18 cellular contexts compared by ENCODE assay signal in the genomic region with DNA sequence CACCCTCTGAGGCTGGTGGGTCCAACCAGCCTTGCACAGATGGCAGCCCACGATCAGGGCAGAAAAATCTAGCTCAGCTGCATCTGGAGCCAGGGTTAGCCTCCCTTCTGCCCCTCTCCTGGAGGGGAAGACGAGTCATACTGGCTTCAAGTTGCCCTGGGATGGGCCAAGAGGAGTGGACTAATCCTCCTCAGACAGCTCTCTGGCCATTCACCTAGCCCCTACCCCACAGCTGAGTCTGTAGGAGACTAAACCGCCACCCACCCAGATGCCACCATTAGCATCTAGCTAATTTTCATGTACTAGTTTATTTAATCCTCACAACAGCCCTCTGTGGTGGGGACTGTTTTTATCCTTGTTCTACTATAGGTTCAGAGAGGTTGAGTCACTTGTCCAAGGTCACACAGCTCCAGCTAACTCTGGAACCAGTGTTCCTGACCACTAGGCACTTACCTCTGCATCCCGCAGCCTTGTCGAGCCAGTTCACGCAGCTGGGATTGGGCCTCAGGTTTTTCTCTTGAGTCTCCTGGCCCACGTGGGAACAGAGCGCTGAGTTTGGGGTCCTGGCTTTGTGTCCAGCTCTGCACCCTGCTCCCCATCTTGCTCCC. TPM values are rescaled to one million over a fixed set of nuclear protein-coding genes. Genes with fewer than 3 reads are reported as not detected.
DNase-seq lines count a peak whose midpoint lies in the region; ATAC-seq, FAIRE-seq and TF ChIP-seq lines count a peak whose summit lies in the region.
"Had no signal": no experiment of that assay in that cellular context is flagged by ENCODE, and none has a peak within 500 bp of the region (broad histone marks: within the 10 kb centered on the region; RNA-seq: fewer than 3 reads in every experiment).

No MANE protein-coding gene starts in this region.

- CTCF ChIA-PET in activated CD4-positive, alpha-beta memory T cell treated with anti-CD3 and anti-CD28 coated beads, Interleukin-2, amount 10 ng/mL, durations not matched to agents 7 days and 5 days (lab: Charles Lee), result interaction anchor here (0.8 to 1.7 kb wide), 4 partner anchors 10 to 32 kb away, joined by 3 to 5 read pairs (median 4); no protein-coding TSS in a partner anchor
- CTCF ChIA-PET in activated CD4-positive, alpha-beta memory T cell treated with anti-CD3 and anti-CD28 coated beads for 36 hours (lab: Charles Lee), result interaction anchor here (0.6 to 2.2 kb wide), 5 partner anchors 10 to 63 kb away, joined by 3 to 10 read pairs (median 3); no protein-coding TSS in a partner anchor
- CTCF ChIA-PET in GM12878 (lab: Yijun Ruan, JAX), result interaction anchor here (0.6 to 16.5 kb wide), 9 partner anchors 11 to 167 kb away, joined by 3 to 235 read pairs (median 3); no protein-coding TSS in a partner anchor

- FAIRE-seq in GM12878 (lab: Jason Lieb, UNC), result no peak
- FAIRE-seq: G401.6 had no signal

- H3K9ac ChIP-seq in GM12878 (ENCODE audit: control insufficient read depth, insufficient read depth, low read length) (peak overlapping the region; percentile 32), neuronal stem cell (ENCODE audit: low read depth, low read length, poor library complexity) (no peak overlapping the region)

- no peak for DNase-seq in activated CD4-positive, alpha-beta memory T cell treated with anti-CD3 and anti-CD28 coated beads, Interleukin-2, amount 10 ng/mL, durations not matched to agents 7 days and 5 days
- no peak for DNase-seq in activated CD4-positive, alpha-beta memory T cell treated with anti-CD3 and anti-CD28 coated beads for 36 hours
- DNase-seq in M059J (ENCODE audit: low read depth) (peak; percentile 68), GM12878 (ENCODE audit: low read depth, low spot score) (no peak), neuronal stem cell (ENCODE audit: low spot score) (no peak), osteoblast (ENCODE audit: insufficient read length, low spot score, missing footprints) (no peak), GF-D8 (lab: John Stamatoyannopoulos, UW) (no peak)
- DNase-seq: activated naive CD4-positive, alpha-beta T cell treated with Interleukin-2 at 50 U/mL for 16 hours; colonic mucosa; lower lobe of right lung; NCI-H1930; NCI-H510A treated with DMSO at 0.1 percent for 48 hours; OCI-M1; SW 1271 had no signal

- peak overlapping the region; percentile 56 for H2AK5ac ChIP-seq in neuronal stem cell (ENCODE audit: low read depth, low read length)

- SMC1A ChIA-PET in GM12878 (lab: Charles Lee; ENCODE audit: uncharacterized antibody, unreplicated experiment), result interaction anchor here (0.7 to 15.4 kb wide), 9 partner anchors 8 to 392 kb away, joined by 3 to 232 read pairs (median 5); a partner anchor contains a TSS

- H3K27me3 Mint-ChIP-seq in activated CD4-positive, alpha-beta memory T cell treated with anti-CD3 and anti-CD28 coated beads, Interleukin-2, amount 10 ng/mL, durations not matched to agents 7 days and 5 days, result peaks cover 2% of the 10 kb centered on the region
- no peaks in the 10 kb centered on the region for H3K27me3 Mint-ChIP-seq in activated CD4-positive, alpha-beta memory T cell treated with anti-CD3 and anti-CD28 coated beads for 36 hours

- no TSS peak for BruUV-seq in GM12878 (replicated peaks; lab: Mats Ljungman, UMichigan)

- H3K79me1 ChIP-seq in neuronal stem cell (ENCODE audit: low read depth, low read length), result no peaks in the 10 kb centered on the region

- H3K36me3 Mint-ChIP-seq in activated CD4-positive, alpha-beta memory T cell treated with anti-CD3 and anti-CD28 coated beads, Interleukin-2, amount 10 ng/mL, durations not matched to agents 7 days and 5 days (ENCODE audit: low read depth), result no peaks in the 10 kb centered on the region
- H3K36me3 Mint-ChIP-seq in activated CD4-positive, alpha-beta memory T cell treated with anti-CD3 and anti-CD28 coated beads for 36 hours, result no peaks in the 10 kb centered on the region
- H3K36me3 Mint-ChIP-seq: naive thymus-derived CD4-positive, alpha-beta T cell had no signal

- RAD21 ChIA-PET in GM12878 (lab: Charles Lee; ENCODE audit: unreplicated experiment), result interaction anchor here (1.3 to 2.5 kb wide), 10 partner anchors 8 to 56 kb away, joined by 3 to 23 read pairs (median 8); no protein-coding TSS in a partner anchor

- H3K9me3 ChIP-seq in GM12878 (replicated peaks; ENCODE audit: control insufficient read depth, insufficient read depth, low read length), result no peaks in the 10 kb centered on the region
- H3K9me3 ChIP-seq in neuronal stem cell (replicated peaks in 1 of 2; ENCODE audit: control insufficient read depth in 2 of 2, insufficient read depth in 1 of 2, low read depth in 1 of 2, low read length in 2 of 2), result no peaks in the 10 kb centered on the region
- H3K9me3 ChIP-seq in osteoblast (ENCODE audit: low read depth, low read length), result no peaks in the 10 kb centered on the region
- H3K9me3 ChIP-seq: colonic mucosa, lower lobe of right lung had no signal

- H3K79me2 ChIP-seq in GM12878 (ENCODE audit: control insufficient read depth, insufficient read depth, low read length) (peaks cover 3% of the 10 kb centered on the region), osteoblast (ENCODE audit: insufficient read depth, low read length) (no peaks in the 10 kb centered on the region)

- intact Hi-C loops in activated CD4-positive, alpha-beta memory T cell treated with anti-CD3 and anti-CD28 coated beads for 36 hours (cut with micrococcal nuclease), result no loop called here
- intact Hi-C loops in GM12878 (cut with micrococcal nuclease; ENCODE audit: unreplicated experiment), result no loop called here

- no peak overlapping the region for H3K4ac ChIP-seq in neuronal stem cell (ENCODE audit: low read length)

- peak overlapping the region; percentile 75 for H3K27ac Mint-ChIP-seq in activated CD4-positive, alpha-beta memory T cell treated with anti-CD3 and anti-CD28 coated beads, Interleukin-2, amount 10 ng/mL, durations not matched to agents 7 days and 5 days
- H3K27ac Mint-ChIP-seq in activated CD4-positive, alpha-beta memory T cell treated with anti-CD3 and anti-CD28 coated beads for 36 hours, result no peak overlapping the region
- H3K27ac Mint-ChIP-seq: GM23338 had no signal

- no peak overlapping the region for H2BK120ac ChIP-seq in neuronal stem cell (ENCODE audit: low read depth, low read length)

- H3K4me1 Mint-ChIP-seq in activated CD4-positive, alpha-beta memory T cell treated with anti-CD3 and anti-CD28 coated beads, Interleukin-2, amount 10 ng/mL, durations not matched to agents 7 days and 5 days, result peaks cover 20% of the 10 kb centered on the region
- H3K4me1 Mint-ChIP-seq in activated CD4-positive, alpha-beta memory T cell treated with anti-CD3 and anti-CD28 coated beads for 36 hours (ENCODE audit: low read depth), result peaks cover 24% of the 10 kb centered on the region

- 60% methylated on average over 8 of the region's 8 CpGs for WGBS in GM12878 (ENCODE audit: insufficient coverage, insufficient replicate concordance, low lambda C conversion rate, missing lambda C conversion rate)
- no CpG with 5 or more reads among the region's 8 CpGs for WGBS in neuronal stem cell (ENCODE audit: extremely low coverage in 2 of 2, insufficient read length in 2 of 2, insufficient replicate concordance in 1 of 2), 2 donors

- H3K4me3 ChIP-seq in GM12878 (no peak overlapping the region), neuronal stem cell (ENCODE audit: low read length in 2 of 2) (no peak overlapping the region), osteoblast (ENCODE audit: insufficient read depth, low read length) (no peak overlapping the region)
- H3K4me3 ChIP-seq: colonic mucosa, GM23338, lower lobe of right lung had no signal

- no peak for TF ChIP-seq RAD21 in GM12878 (IDR thresholded peaks at IDR 0.05; ENCODE audit: insufficient read depth, low read depth, low read length)

- H2BK15ac ChIP-seq in neuronal stem cell (ENCODE audit: low read length), result peak overlapping the region; percentile 70

- H2AFZ ChIP-seq in GM12878 (ENCODE audit: control insufficient read depth, low read depth, low read length), result peak overlapping the region; percentile 77
- no peak overlapping the region for H2AFZ ChIP-seq in neuronal stem cell (ENCODE audit: low read length)
- no peak overlapping the region for H2AFZ ChIP-seq in osteoblast (ENCODE audit: low read length)
- H2AFZ ChIP-seq: GM23338 had no signal

- TF ChIP-seq CTCF in GM12878 (IDR thresholded peaks at IDR 0.05 in 2 of 3, conservative IDR thresholded peaks at IDR 0.05 in 1 of 3; ENCODE audit: control insufficient read depth in 2 of 3, extremely low read depth in 1 of 3, insufficient read depth in 1 of 3, low read depth in 3 of 3, low read length in 3 of 3), result no peak
- no peak for TF ChIP-seq CTCF in osteoblast (IDR thresholded peaks at IDR 0.05; ENCODE audit: extremely low read depth, low read depth, low read length)

- no peak for TF ChIP-seq EP300 in GM12878 (IDR thresholded peaks at IDR 0.05; ENCODE audit: borderline replicate concordance in 1 of 2, control insufficient read depth in 1 of 2, low read depth in 2 of 2, low read length in 2 of 2)

- POLR2A ChIA-PET in activated CD4-positive, alpha-beta memory T cell treated with anti-CD3 and anti-CD28 coated beads, Interleukin-2, amount 10 ng/mL, durations not matched to agents 7 days and 5 days (lab: Charles Lee), result interaction anchor here (0.9 to 2.1 kb wide), 9 partner anchors 8 to 150 kb away, joined by 4 to 8 read pairs (median 5); a partner anchor contains a TSS
- POLR2A ChIA-PET in activated CD4-positive, alpha-beta memory T cell treated with anti-CD3 and anti-CD28 coated beads for 36 hours (lab: Charles Lee), result interaction anchor here (0.6 to 1.1 kb wide), 4 partner anchors 10 to 62 kb away, joined by 3 read pairs; no protein-coding TSS in a partner anchor
- POLR2A ChIA-PET in GM12878 (lab: Charles Lee), result interaction anchor here (0.5 to 6.2 kb wide), 8 partner anchors 8 to 1091 kb away, joined by 3 to 114 read pairs (median 4); no protein-coding TSS in a partner anchor

- H3K23ac ChIP-seq in neuronal stem cell (ENCODE audit: low read depth, low read length, poor library complexity), result no peak overlapping the region

- H3K14ac ChIP-seq in neuronal stem cell (ENCODE audit: low read length), result no peak overlapping the region

- in situ Hi-C loops in GM12878 (cut with MboI), result no loop called here

- H3K18ac ChIP-seq in neuronal stem cell (ENCODE audit: low read length), result peak overlapping the region; percentile 61

- no peaks in the 10 kb centered on the region for H3K9me3 Mint-ChIP-seq in activated CD4-positive, alpha-beta memory T cell treated with anti-CD3 and anti-CD28 coated beads, Interleukin-2, amount 10 ng/mL, durations not matched to agents 7 days and 5 days
- no peaks in the 10 kb centered on the region for H3K9me3 Mint-ChIP-seq in activated CD4-positive, alpha-beta memory T cell treated with anti-CD3 and anti-CD28 coated beads for 36 hours
- H3K9me3 Mint-ChIP-seq: GM23338; naive thymus-derived CD4-positive, alpha-beta T cell had no signal

- H3K4me1 ChIP-seq in GM12878 (ENCODE audit: control insufficient read depth, insufficient read depth, low read length) (peaks cover 70% of the 10 kb centered on the region), neuronal stem cell (ENCODE audit: control insufficient read depth in 2 of 2, insufficient read depth in 1 of 2, low read depth in 1 of 2, low read length in 2 of 2) (peaks cover 4 to 9% of the 10 kb centered on the region in 2 donors), osteoblast (ENCODE audit: insufficient read depth, low read length) (peaks cover 8% of the 10 kb centered on the region)
- H3K4me1 ChIP-seq: colonic mucosa, lower lobe of right lung had no signal

- TF ChIP-seq POLR2A in GM12878 (IDR thresholded peaks at IDR 0.05; ENCODE audit: low read depth, low read length), result no peak

- H3K4me3 Mint-ChIP-seq in activated CD4-positive, alpha-beta memory T cell treated with anti-CD3 and anti-CD28 coated beads, Interleukin-2, amount 10 ng/mL, durations not matched to agents 7 days and 5 days, result no peak overlapping the region
- no peak overlapping the region for H3K4me3 Mint-ChIP-seq in activated CD4-positive, alpha-beta memory T cell treated with anti-CD3 and anti-CD28 coated beads for 36 hours
- H3K4me3 Mint-ChIP-seq: GM23338 had no signal

- H2BK5ac ChIP-seq in neuronal stem cell (ENCODE audit: low read length), result no peak overlapping the region

- no peak for ATAC-seq in GM12878
- no peak for ATAC-seq in GM21360 (IDR thresholded peaks at IDR 0.05; ENCODE audit: unreplicated experiment)
- ATAC-seq: GM23338, lower lobe of right lung had no signal

- H3K27ac ChIP-seq in GM12878 (ENCODE audit: control insufficient read depth, insufficient read depth) (peak overlapping the region; percentile 83), neuronal stem cell (replicated peaks; ENCODE audit: low read length) (no peak overlapping the region), osteoblast (ENCODE audit: low read depth, low read length) (no peak overlapping the region)
- H3K27ac ChIP-seq: colonic mucosa, lower lobe of right lung had no signal

- no peak overlapping the region for H4K91ac ChIP-seq in neuronal stem cell (ENCODE audit: low read depth, low read length, poor library complexity)

- no peak overlapping the region for H2BK12ac ChIP-seq in neuronal stem cell (ENCODE audit: low read length)

- no peak overlapping the region for H4K8ac ChIP-seq in neuronal stem cell (ENCODE audit: low read depth, low read length)

- H3K36me3 ChIP-seq in GM12878 (ENCODE audit: control insufficient read depth in 2 of 2, insufficient read depth in 2 of 2, low read length in 1 of 2), result no peaks in the 10 kb centered on the region
- no peaks in the 10 kb centered on the region for H3K36me3 ChIP-seq in neuronal stem cell (replicated peaks in 1 of 2; ENCODE audit: control insufficient read depth in 2 of 2, insufficient read depth in 2 of 2, low read length in 2 of 2)
- H3K36me3 ChIP-seq in osteoblast (ENCODE audit: insufficient read depth, low read length), result no peaks in the 10 kb centered on the region
- H3K36me3 ChIP-seq: colonic mucosa, lower lobe of right lung had no signal

- H3K27me3 ChIP-seq in GM12878 (replicated peaks in 1 of 2; ENCODE audit: control insufficient read depth in 2 of 2, insufficient read depth in 2 of 2, low read length in 1 of 2) (no peaks in the 10 kb centered on the region), neuronal stem cell (ENCODE audit: control insufficient read depth in 3 of 3, insufficient read depth in 3 of 3, low read depth in 1 of 3, low read length in 3 of 3) (peaks cover 0 to 8% (median 0%) of the 10 kb centered on the region in 3 experiments), osteoblast (ENCODE audit: insufficient read depth, low read length) (peaks cover 3% of the 10 kb centered on the region)
- H3K27me3 ChIP-seq: colonic mucosa had no signal

- H4K20me1 ChIP-seq in GM12878 (ENCODE audit: control insufficient read depth, insufficient read depth) (no peaks in the 10 kb centered on the region), osteoblast (ENCODE audit: insufficient read depth, low read length) (no peaks in the 10 kb centered on the region)

- peak overlapping the region; percentile 75 for H3K4me2 ChIP-seq in GM12878 (ENCODE audit: control insufficient read depth, insufficient read depth)
- H3K4me2 ChIP-seq in neuronal stem cell (ENCODE audit: insufficient read depth, low read length, poor library complexity, severe bottlenecking), result no peak overlapping the region
- H3K4me2 ChIP-seq in osteoblast (ENCODE audit: insufficient read depth, low read length), result no peak overlapping the region
- H3K4me2 ChIP-seq: GM23338 had no signal

RNA-seq across cellular contexts. Expression of a gene that starts 48.5 kb away (rescaled TPM):
- total RNA-seq in activated CD4-positive, alpha-beta memory T cell treated with anti-CD3 and anti-CD28 coated beads, Interleukin-2, amount 10 ng/mL, durations not matched to agents 7 days and 5 days, result 10 to 100 TPM; 52.2 to 55.0 TPM
- total RNA-seq in activated CD4-positive, alpha-beta memory T cell treated with anti-CD3 and anti-CD28 coated beads for 36 hours, result 10 to 100 TPM; 60.4 to 65.2 TPM
- 61.9 and 87.7 TPM in 2 replicates for total RNA-seq in M059J (2014; rRNA removed; shearing (Covaris generic))
- 8.5 and 9.7 TPM in 2 replicates for total RNA-seq in GM12878 (2013; cell fraction: nucleolus; rRNA removed)
- total RNA-seq in GM12878 (2014; rRNA removed) (92.6 and 102 TPM in 2 replicates), GM12878 (2014; rRNA removed; fragmentation: Illumina TruSeq; extraction: Trizol) (103 and 110 TPM in 2 replicates), GM12878 (2021) (70.8 and 74.9 TPM in 2 replicates), osteoblast (8.8 and 14.8 TPM in 2 replicates)
- 76.2 TPM for polyA plus RNA-seq in GM12878 (2011; ENCODE audit: low read depth)
- polyA plus RNA-seq in GM12878 (2011; rRNA removed) (84.1 and 109 TPM in 2 replicates), GM12878 (2014; fragmentation: Illumina TruSeq; extraction: Trizol) (133 and 200 TPM in 2 replicates), GM12878 (2014; fragmentation: Nextera tagmentation; extraction: Ambion mirVana) (100 to 1,000 TPM; 323 to 380 TPM), GM12878 (2014; rRNA removed) (99.5 and 99.6 TPM in 2 replicates), GM12878 (2016; fragmentation: Nextera tagmentation; extraction: Ambion mirVana) (100 to 1,000 TPM; 165 to 180 TPM)
- 165 and 304 TPM in 2 replicates for polyA plus RNA-seq in GM12878 (2011; cell fraction: cytosol; rRNA removed)
- polyA plus RNA-seq in GM12878 (2011; cell fraction: nucleus; rRNA removed), result 77.8 and 96.7 TPM in 2 replicates
- 92.0 and 93.8 TPM in 2 replicates for polyA plus RNA-seq in GM12878 (2012)
- polyA minus RNA-seq in GM12878 (2011; rRNA and poly(A)+ RNA removed), result 31.0 and 53.2 TPM in 2 replicates
- 21.2 and 21.5 TPM in 2 replicates for polyA minus RNA-seq in GM12878 (2011; cell fraction: cytosol; rRNA and poly(A)+ RNA removed)
- 7.5 and 13.0 TPM in 2 replicates for polyA minus RNA-seq in GM12878 (2011; cell fraction: nucleus; rRNA and poly(A)+ RNA removed)
- 113 TPM for polyA plus RNA-seq in neuronal stem cell (2013, experiment 1 of 2)
- 106 TPM for polyA plus RNA-seq in neuronal stem cell (2013, experiment 2 of 2)
